Comparison of ENCODE assay signal across 8 cellular contexts in the genomic region with DNA sequence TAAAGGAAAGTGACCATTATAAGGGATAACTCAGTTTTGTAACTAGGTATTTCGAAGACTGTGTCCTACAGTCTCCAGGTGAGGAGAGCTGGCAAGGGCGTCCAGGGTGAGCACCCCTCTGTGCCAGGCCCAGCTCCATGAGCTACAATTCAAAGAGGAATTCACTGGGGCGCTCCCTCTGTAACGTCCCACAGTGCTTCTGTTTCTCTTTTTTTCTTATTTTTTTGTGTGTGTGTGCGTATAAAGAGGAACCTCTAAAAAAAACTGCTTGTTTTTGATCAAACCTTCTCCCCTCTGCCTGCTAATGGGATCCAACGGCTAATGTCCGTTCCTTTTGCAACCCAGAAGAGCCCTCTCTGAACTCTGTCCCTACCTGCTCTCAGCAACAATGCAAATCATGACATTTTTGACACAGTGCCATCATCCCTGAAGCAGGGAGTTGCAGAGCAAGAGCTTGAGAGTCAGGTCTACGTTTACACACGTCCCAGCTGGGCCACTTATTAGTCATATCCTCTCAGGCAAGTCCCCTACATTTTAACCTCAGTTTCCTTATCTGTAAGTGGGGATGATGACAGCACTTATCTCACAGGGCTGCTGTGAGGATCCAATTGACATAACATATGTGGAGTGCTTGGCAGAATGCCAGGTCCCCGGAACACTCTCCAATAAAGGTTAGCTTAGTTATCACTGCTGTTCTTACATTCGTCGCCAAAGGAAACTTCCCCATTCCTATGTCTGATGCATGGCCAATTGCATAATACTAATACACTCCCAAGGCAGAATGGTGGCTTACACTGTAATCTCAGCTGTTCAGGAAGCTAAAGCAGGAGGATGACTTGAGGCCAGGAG. TPM values are rescaled to one million over a fixed set of nuclear protein-coding genes. Genes with fewer than 3 reads are reported as not detected.
A peak's percentile ranks its signal among the peaks of the same experiment; 100 is the strongest.
DNase-seq lines count a peak whose midpoint lies in the region; ATAC-seq and TF ChIP-seq lines count a peak whose summit lies in the region.

No MANE protein-coding gene starts in this region.

- CTCF ChIA-PET in IMR-90 (lab: Yijun Ruan, JAX), result interaction anchor here (1.1 kb wide), 1 partner anchor 184 kb away, joined by 5 read pairs; no protein-coding TSS in a partner anchor

- H2AK9ac ChIP-seq in IMR-90 (replicated peaks; ENCODE audit: low read depth, low read length, poor library complexity), result no peak overlapping the region

- intact Hi-C loops in IMR-90 (cut with micrococcal nuclease), result loop anchor here (1.0 to 5.0 kb wide), 2 partner anchors 171 to 184 kb away; no protein-coding TSS in a partner anchor

- no peak overlapping the region for H3K14ac ChIP-seq in IMR-90 (replicated peaks; ENCODE audit: low read depth, low read length)

- no peak overlapping the region for H3K23ac ChIP-seq in IMR-90 (ENCODE audit: low read depth, low read length)

- H2BK5ac ChIP-seq in IMR-90 (ENCODE audit: low read depth, low read length, poor library complexity, severe bottlenecking), result peak overlapping the region; percentile 48

- H2BK120ac ChIP-seq in IMR-90 (ENCODE audit: low read depth, low read length), result no peak overlapping the region

- H3K27ac ChIP-seq in IMR-90 (ENCODE audit: insufficient read depth, low read length), result no peak overlapping the region
- H3K27ac ChIP-seq in coronary artery, result peak overlapping the region in 1 of 2 donors; percentile 30
- H3K27ac ChIP-seq in muscle layer of colon (ENCODE audit: low read depth, low read length), result peak overlapping the region; percentile 36

- H4K5ac ChIP-seq in IMR-90 (ENCODE audit: low read depth, low read length), result no peak overlapping the region

- H3K4me3 ChIP-seq in AG10803 (ENCODE audit: low read length) (no peak overlapping the region), IMR-90 (ENCODE audit: insufficient read depth, low read depth, low read length) (no peak overlapping the region), coronary artery (no peak overlapping the region), muscle layer of colon (ENCODE audit: low read depth in 1 of 2, low read length in 2 of 2) (no peak overlapping the region)

- peaks cover 0 to 12% of the 10 kb centered on the region in 2 experiments; a peak in 2 of 4 replicates for H3K79me1 ChIP-seq in IMR-90 (ENCODE audit: low read depth in 1 of 2, low read length in 2 of 2)

- peaks cover 35% of the 10 kb centered on the region for H3K36me3 ChIP-seq in IMR-90 (ENCODE audit: control insufficient read depth, insufficient read depth, low read length)
- peaks cover 47% of the 10 kb centered on the region for H3K36me3 ChIP-seq in muscle layer of colon (ENCODE audit: insufficient read depth, low read length)

- peaks cover 8% of the 10 kb centered on the region; the same call in 1 of the 2 replicates for H3K9me1 ChIP-seq in IMR-90 (ENCODE audit: insufficient read depth, low read length)

- no peak for TF ChIP-seq RAD21 in IMR-90 (IDR thresholded peaks at IDR 0.05; ENCODE audit: low read length)

- H2BK15ac ChIP-seq in IMR-90 (ENCODE audit: low read depth, low read length), result no peak overlapping the region

- no peak overlapping the region for H4K91ac ChIP-seq in IMR-90 (ENCODE audit: insufficient read depth, low read depth, low read length)

- 0 out of 2 replicates have a peak overlapping the region, but pooled peaks have one; percentile 9 for H2AK5ac ChIP-seq in IMR-90 (ENCODE audit: low read depth, low read length)

- 51% methylated on average over 2 of the region's 12 CpGs; no CpG with 5 or more reads in 1 of the 2 experiments for WGBS in IMR-90 (ENCODE audit: extremely low coverage in 2 of 2, insufficient read length in 1 of 2), 2 experiments

- H3K18ac ChIP-seq in IMR-90 (ENCODE audit: low read depth, low read length), result no peak overlapping the region

- H3K27me3 ChIP-seq in IMR-90 (ENCODE audit: control insufficient read depth, insufficient read depth, low read length), result no peaks in the 10 kb centered on the region
- no peaks in the 10 kb centered on the region for H3K27me3 ChIP-seq in muscle layer of colon (ENCODE audit: control insufficient read depth in 1 of 2, insufficient read depth in 2 of 2, low read length in 2 of 2)

- no peak for TF ChIP-seq CTCF in AG10803 (conservative IDR thresholded peaks at IDR 0.05; ENCODE audit: low read length)
- TF ChIP-seq CTCF in IMR-90 (conservative IDR thresholded peaks at IDR 0.05; ENCODE audit: low read depth, low read length), result no peak
- TF ChIP-seq CTCF in coronary artery (IDR thresholded peaks at IDR 0.05), result no peak

- H3K9ac ChIP-seq in IMR-90 (ENCODE audit: low read depth, low read length) (no peak overlapping the region), muscle layer of colon (ENCODE audit: low read length) (no peak overlapping the region)

- BruUV-seq in IMR-90 (replicated peaks; lab: Mats Ljungman, UMichigan), result no TSS peak

- TF ChIP-seq POLR2A in IMR-90 (IDR thresholded peaks at IDR 0.05; ENCODE audit: low read depth, low read length), result no peak

- no peak overlapping the region for H4K8ac ChIP-seq in IMR-90 (ENCODE audit: low read depth in 2 of 2, low read length in 2 of 2)

- dilution Hi-C loops in IMR-90 (cut with HindIII; ENCODE audit: low sequenced_read_pairs, unreplicated experiment), result no loop called here

- ATAC-seq in GM18873 (IDR thresholded peaks at IDR 0.05; ENCODE audit: low FRiP score, unreplicated experiment), result peak; percentile 59
- ATAC-seq in IMR-90 (ENCODE audit: low read depth), result peak; percentile 92

- no peak overlapping the region for H3K4me2 ChIP-seq in IMR-90 (ENCODE audit: low read depth, low read length)

- peaks cover 13% of the 10 kb centered on the region; the same call in 1 of the 2 replicates for H4K20me1 ChIP-seq in IMR-90 (ENCODE audit: insufficient read depth, low read length)

- H3K9me3 ChIP-seq in IMR-90 (ENCODE audit: control insufficient read depth, insufficient read depth, low read length), result no peaks in the 10 kb centered on the region
- no peaks in the 10 kb centered on the region for H3K9me3 ChIP-seq in muscle layer of colon (ENCODE audit: low read length)

- H3K4ac ChIP-seq in IMR-90 (ENCODE audit: low read depth, low read length), result peak overlapping the region; percentile 9; the same call in 1 of the 2 replicates

- H2BK20ac ChIP-seq in IMR-90 (ENCODE audit: low read depth, low read length), result no peak overlapping the region

- peak; percentile 80 for DNase-seq in AG10803 (ENCODE audit: low read depth)
- peak; percentile 98 for DNase-seq in IMR-90
- DNase-seq in SIG-M5 (lab: John Stamatoyannopoulos, UW), result peak; percentile 98
- peak; percentile 87 for DNase-seq in coronary artery (ENCODE audit: low spot score)
- DNase-seq in NCI-H2107 treated with DMSO at 0.1 percent for 48 hours (lab: John Stamatoyannopoulos, UW; ENCODE audit: unreplicated experiment), result no peak
- DNase-seq in cerebellum (ENCODE audit: low spot score), result no peak

- POLR2A ChIA-PET in IMR-90 (lab: Charles Lee; ENCODE audit: unreplicated experiment), result no interaction called here

- in situ Hi-C loops in IMR-90 (cut with MboI; ENCODE audit: low sequenced_read_pairs), result no loop called here

- no peak overlapping the region for H2AFZ ChIP-seq in IMR-90 (replicated peaks; ENCODE audit: low read length, poor library complexity)

- peaks cover 2% of the 10 kb centered on the region; the same call in 1 of the 2 replicates for H3K4me1 ChIP-seq in IMR-90 (ENCODE audit: control insufficient read depth, insufficient read depth, low read length)
- H3K4me1 ChIP-seq in muscle layer of colon (ENCODE audit: insufficient read depth, low read length), result peaks cover 3% of the 10 kb centered on the region

- no peak overlapping the region for H3K56ac ChIP-seq in IMR-90 (ENCODE audit: extremely low read depth, insufficient read depth, low read length)

TF ChIP-seq in IMR-90, 13 proteins besides CTCF, POLR2A, EP300 and RAD21:
- no peak for TF ChIP-seq MAZ (IDR thresholded peaks at IDR 0.05; ENCODE audit: borderline replicate concordance, low read depth, low read length)
- TF ChIP-seq, protein P1, sequence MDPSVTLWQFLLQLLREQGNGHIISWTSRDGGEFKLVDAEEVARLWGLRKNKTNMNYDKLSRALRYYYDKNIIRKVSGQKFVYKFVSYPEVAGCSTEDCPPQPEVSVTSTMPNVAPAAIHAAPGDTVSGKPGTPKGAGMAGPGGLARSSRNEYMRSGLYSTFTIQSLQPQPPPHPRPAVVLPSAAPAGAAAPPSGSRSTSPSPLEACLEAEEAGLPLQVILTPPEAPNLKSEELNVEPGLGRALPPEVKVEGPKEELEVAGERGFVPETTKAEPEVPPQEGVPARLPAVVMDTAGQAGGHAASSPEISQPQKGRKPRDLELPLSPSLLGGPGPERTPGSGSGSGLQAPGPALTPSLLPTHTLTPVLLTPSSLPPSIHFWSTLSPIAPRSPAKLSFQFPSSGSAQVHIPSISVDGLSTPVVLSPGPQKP (IDR thresholded peaks at IDR 0.05; ENCODE audit: borderline replicate concordance, low read depth, low read length), result no peak
- peak; percentile 19; the same call in 1 of the 2 replicates for TF ChIP-seq BHLHE40 (IDR thresholded peaks at IDR 0.05; ENCODE audit: low read depth, low read length)
- peak; percentile 97 for TF ChIP-seq CEBPB (IDR thresholded peaks at IDR 0.05; ENCODE audit: low read depth, low read length)
- no peak for TF ChIP-seq NFE2L2 (IDR thresholded peaks at IDR 0.05; ENCODE audit: low read depth, low read length)
- no peak for TF ChIP-seq CHD1 (IDR thresholded peaks at IDR 0.05; ENCODE audit: low read depth, low read length)
- no peak for TF ChIP-seq RFX5 (IDR thresholded peaks at IDR 0.05; ENCODE audit: low read depth, low read length)
- TF ChIP-seq FOS (IDR thresholded peaks at IDR 0.05; ENCODE audit: low read depth, low read length), result peak; percentile 23; the same call in 1 of the 2 replicates
- TF ChIP-seq MXI1 (IDR thresholded peaks at IDR 0.05; ENCODE audit: borderline replicate concordance, low read depth, low read length), result no peak
- peak; percentile 69 for TF ChIP-seq RCOR1 (IDR thresholded peaks at IDR 0.05; ENCODE audit: insufficient replicate concordance, low read length)
- no peak for TF ChIP-seq MAFK (IDR thresholded peaks at IDR 0.05; ENCODE audit: low read depth, low read length)

RNA-seq across cellular contexts. Expression of a gene that starts 16.9 kb away (rescaled TPM):
- total RNA-seq in IMR-90 (2012; rRNA removed) (38.6 and 40.0 TPM in 2 replicates), cerebellum (35.4 TPM)
- polyA plus RNA-seq in IMR-90 (2012; rRNA removed), result 62.2 and 69.3 TPM in 2 replicates
- polyA plus RNA-seq in IMR-90 (2012; cell fraction: cytosol; rRNA removed), result 57.8 and 65.1 TPM in 2 replicates
- polyA plus RNA-seq in IMR-90 (2012; cell fraction: nucleus; rRNA removed; ENCODE audit: low replicate concordance), result 111 and 120 TPM in 2 replicates

RNA-seq across cellular contexts. Expression of a gene that starts 54.0 kb away (rescaled TPM):
- 103 and 131 TPM in 2 replicates for total RNA-seq in IMR-90 (2012; rRNA removed)
- polyA plus RNA-seq in IMR-90 (2012; rRNA removed), result 260 and 285 TPM in 2 replicates
- polyA plus RNA-seq in IMR-90 (2012; cell fraction: cytosol; rRNA removed), result 186 and 231 TPM in 2 replicates
- polyA plus RNA-seq in IMR-90 (2012; cell fraction: nucleus; rRNA removed; ENCODE audit: low replicate concordance), result 43.0 and 59.7 TPM in 2 replicates
- total RNA-seq in cerebellum, result 40.3 TPM

RNA-seq across cellular contexts. Expression of a gene that starts 54.4 kb away (rescaled TPM):
- total RNA-seq in IMR-90 (2012; rRNA removed) (16.1 and 21.7 TPM in 2 replicates), cerebellum (9.3 TPM)
- polyA plus RNA-seq in IMR-90 (2012; rRNA removed), result 31.8 and 33.7 TPM in 2 replicates
- 27.5 and 37.0 TPM in 2 replicates for polyA plus RNA-seq in IMR-90 (2012; cell fraction: cytosol; rRNA removed)
- 14.7 and 18.7 TPM in 2 replicates for polyA plus RNA-seq in IMR-90 (2012; cell fraction: nucleus; rRNA removed; ENCODE audit: low replicate concordance)

Comparison
In these comparisons a context has a peak if more than half of its experiments do, and no peak if none do; other contexts are left out.
1. DNase-seq: peak in AG10803 (single experiment), IMR-90 (single experiment), SIG-M5 (single experiment) and coronary artery (single experiment); none in NCI-H2107 treated with DMSO at 0.1 percent for 48 hours (single experiment) and cerebellum (single experiment).